In the genomic region with DNA sequence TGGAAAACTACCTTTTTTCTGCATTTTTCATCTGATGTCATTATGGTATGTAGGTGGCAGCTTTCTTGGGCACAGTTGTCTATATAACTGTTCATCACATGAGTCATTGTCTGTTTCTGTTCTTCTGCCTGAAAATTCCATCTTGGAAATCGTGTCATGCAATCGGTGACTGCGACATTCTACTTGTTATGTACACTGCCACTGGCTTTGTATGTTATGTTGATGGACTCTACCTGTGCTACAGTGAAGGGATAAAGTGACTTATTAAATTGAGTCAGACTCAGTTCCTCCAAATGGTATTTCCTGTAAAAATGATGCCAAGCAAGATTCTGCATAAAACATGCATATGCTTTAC, we compare ENCODE assay signal across 9 cellular contexts. TPM values are rescaled to one million over a fixed set of nuclear protein-coding genes. Genes with fewer than 3 reads are reported as not detected.
DNase-seq lines count a peak whose midpoint lies in the region; ATAC-seq and TF ChIP-seq lines count a peak whose summit lies in the region.
"Had no signal": no experiment of that assay in that cellular context is flagged by ENCODE, and none has a peak within 500 bp of the region (broad histone marks: within the 10 kb centered on the region; RNA-seq: fewer than 3 reads in every experiment).

No MANE protein-coding gene starts in this region.

- H3K9me3 ChIP-seq in SK-N-SH (no peaks in the 10 kb centered on the region), SU-DHL-6 (ENCODE audit: insufficient read depth, low read length) (no peaks in the 10 kb centered on the region)

- no peaks in the 10 kb centered on the region for H3K36me3 ChIP-seq in SK-N-SH (replicated peaks in 1 of 2; ENCODE audit: control insufficient read depth in 1 of 2, insufficient read depth in 2 of 2, low read length in 1 of 2)
- H3K36me3 ChIP-seq in SU-DHL-6 (ENCODE audit: low read length) = 0 out of 2 replicates have a peak, but pooled peaks cover 3% of the 10 kb centered on the region

- 58% methylated on average over 3 of the region's 3 CpGs for WGBS in SK-N-SH (ENCODE audit: low lambda C conversion rate)

- CTCF ChIA-PET in SK-N-SH (lab: Yijun Ruan, JAX) = interaction anchor here (0.7 to 2.7 kb wide), 4 partner anchors 23 to 238 kb away, joined by 3 to 15 read pairs (median 6); no protein-coding TSS in a partner anchor

- H3K9me2 ChIP-seq in SK-N-SH (no peaks in the 10 kb centered on the region), SU-DHL-6 (replicated peaks; ENCODE audit: insufficient read depth, low read length) (no peaks in the 10 kb centered on the region)

- H3K79me2 ChIP-seq in SK-N-SH (ENCODE audit: insufficient read depth) (peaks cover 84% of the 10 kb centered on the region), SU-DHL-6 (ENCODE audit: insufficient read depth, low read length) (peaks cover 68% of the 10 kb centered on the region)

- H3K27me3 ChIP-seq in SK-N-SH (ENCODE audit: insufficient read depth) (no peaks in the 10 kb centered on the region), SU-DHL-6 (ENCODE audit: low read length) (no peaks in the 10 kb centered on the region)

- DNase-seq in SK-N-SH (no peak), fibroblast of mammary gland (ENCODE audit: low read depth) (peak; percentile 23), substantia nigra (lab: John Stamatoyannopoulos, UW) (no peak), NCI-H748 (lab: John Stamatoyannopoulos, UW; ENCODE audit: unreplicated experiment) (no peak), dedifferentiated amniotic fluid mesenchymal stem cell (ENCODE audit: extremely low spot score) (no peak)
- DNase-seq: NCI-H446 had no signal

- H3K27ac ChIP-seq in SK-N-SH (ENCODE audit: low read depth in 2 of 2, low read length in 1 of 2) (peak overlapping the region; percentile 4 to 88; a peak in 2 of 4 replicates), SU-DHL-6 (ENCODE audit: low read depth, low read length) (peak overlapping the region; percentile 37; the same call in 1 of the 2 replicates), substantia nigra (ENCODE audit: low read depth, low read length, poor library complexity, severe bottlenecking) (peak overlapping the region; percentile 67)

- H3K4me2 ChIP-seq in SK-N-SH = no peak overlapping the region
- peak overlapping the region; percentile 60 for H3K4me2 ChIP-seq in SU-DHL-6 (ENCODE audit: low read depth, low read length, poor library complexity, severe bottlenecking)

- no peaks in the 10 kb centered on the region for H4K20me1 ChIP-seq in SK-N-SH (ENCODE audit: insufficient read depth)
- no peaks in the 10 kb centered on the region; the same call in 1 of the 2 replicates for H4K20me1 ChIP-seq in SU-DHL-6 (ENCODE audit: low read depth, low read length)

- peaks cover 23% of the 10 kb centered on the region for H3F3A ChIP-seq in SK-N-SH (replicated peaks; ENCODE audit: insufficient read depth)
- peaks cover 33% of the 10 kb centered on the region for H3F3A ChIP-seq in SU-DHL-6 (ENCODE audit: insufficient read depth)

- H3K4me1 ChIP-seq in SK-N-SH (ENCODE audit: control insufficient read depth in 1 of 2, insufficient read depth in 2 of 2, low read depth in 1 of 2, low read length in 1 of 2) = peaks cover 24 to 55% of the 10 kb centered on the region in 2 experiments; a peak in 3 of 4 replicates

- ATAC-seq in SK-N-SH treated with all-trans-retinoic acid at 6 μM for 48 hours (no peak), GM19351 (IDR thresholded peaks at IDR 0.05; ENCODE audit: unreplicated experiment) (no peak)

- no peak for TF ChIP-seq EP300 in SK-N-SH (IDR thresholded peaks at IDR 0.05; ENCODE audit: borderline replicate concordance in 1 of 2, low read depth in 1 of 2, low read length in 1 of 2)

- H2AFZ ChIP-seq in SK-N-SH (ENCODE audit: low read depth) (no peak overlapping the region), SU-DHL-6 (ENCODE audit: low read depth, low read length, severe bottlenecking) (no peak overlapping the region)

- H3K9ac ChIP-seq in SK-N-SH (no peak overlapping the region), SU-DHL-6 (ENCODE audit: low read length) (no peak overlapping the region)

- no peak for TF ChIP-seq CTCF in SK-N-SH (IDR thresholded peaks at IDR 0.05)
- TF ChIP-seq CTCF in SU-DHL-6 (IDR thresholded peaks at IDR 0.05; ENCODE audit: insufficient read depth, low read length, poor library complexity, severe bottlenecking) = no peak
- no peak for TF ChIP-seq CTCF in fibroblast of mammary gland (conservative IDR thresholded peaks at IDR 0.05; ENCODE audit: control insufficient read depth, insufficient read depth, low read depth, low read length)

- POLR2A ChIA-PET in SK-N-SH (lab: Yijun Ruan, JAX) = interaction anchor here (1.2 kb wide), 1 partner anchor 8 kb away, joined by 7 read pairs; a partner anchor contains a TSS

- no peak for TF ChIP-seq RAD21 in SK-N-SH (IDR thresholded peaks at IDR 0.05; ENCODE audit: low read length)

- H3K4me3 ChIP-seq in SK-N-SH (ENCODE audit: low read depth in 2 of 2, low read length in 1 of 2) = no peak overlapping the region
- no peak overlapping the region for H3K4me3 ChIP-seq in SU-DHL-6 (ENCODE audit: insufficient read depth, low read length, poor library complexity, severe bottlenecking)
- H3K4me3 ChIP-seq in fibroblast of mammary gland (ENCODE audit: control insufficient read depth, low read depth, low read length) = no peak overlapping the region

TF ChIP-seq in SK-N-SH, 30 proteins besides CTCF, POLR2A, EP300 and RAD21:
- TF ChIP-seq TCF12 (IDR thresholded peaks at IDR 0.05) = 0 out of 2 replicates have a peak, but pooled peaks have one; percentile 9
- TF ChIP-seq, protein P1, sequence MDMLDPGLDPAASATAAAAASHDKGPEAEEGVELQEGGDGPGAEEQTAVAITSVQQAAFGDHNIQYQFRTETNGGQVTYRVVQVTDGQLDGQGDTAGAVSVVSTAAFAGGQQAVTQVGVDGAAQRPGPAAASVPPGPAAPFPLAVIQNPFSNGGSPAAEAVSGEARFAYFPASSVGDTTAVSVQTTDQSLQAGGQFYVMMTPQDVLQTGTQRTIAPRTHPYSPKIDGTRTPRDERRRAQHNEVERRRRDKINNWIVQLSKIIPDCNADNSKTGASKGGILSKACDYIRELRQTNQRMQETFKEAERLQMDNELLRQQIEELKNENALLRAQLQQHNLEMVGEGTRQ (IDR thresholded peaks at IDR 0.05; ENCODE audit: borderline replicate concordance, low read depth, low read length) = no peak
- 0 out of 2 replicates have a peak, but pooled peaks have one; percentile 29 for TF ChIP-seq JUND (IDR thresholded peaks at IDR 0.05)
- TF ChIP-seq, protein P2, sequence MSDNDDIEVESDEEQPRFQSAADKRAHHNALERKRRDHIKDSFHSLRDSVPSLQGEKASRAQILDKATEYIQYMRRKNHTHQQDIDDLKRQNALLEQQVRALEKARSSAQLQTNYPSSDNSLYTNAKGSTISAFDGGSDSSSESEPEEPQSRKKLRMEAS (IDR thresholded peaks at IDR 0.05; ENCODE audit: low read depth) = 0 out of 2 replicates have a peak, but pooled peaks have one; percentile 7
- no peak for TF ChIP-seq MEF2A (IDR thresholded peaks at IDR 0.05; ENCODE audit: borderline replicate concordance, low read depth)
- peak; percentile 28; the same call in 1 of the 2 replicates for TF ChIP-seq FOSL2 (IDR thresholded peaks at IDR 0.05; ENCODE audit: borderline replicate concordance, low read depth)
- no peak for TF ChIP-seq RCOR1 (IDR thresholded peaks at IDR 0.05; ENCODE audit: low read length)
- no peak for TF ChIP-seq GATA2 (CRISPR knock-in tag; IDR thresholded peaks at IDR 0.05)
TF ChIP-seq in SK-N-SH: peak in this region for 4.

TF ChIP-seq in SK-N-SH treated with all-trans-retinoic acid at 6 μM for 48 hours, 23 proteins besides CTCF, POLR2A, EP300 and RAD21 (continues in another document):
- no peak for TF ChIP-seq PPARA (CRISPR knock-in tag; IDR thresholded peaks at IDR 0.05; ENCODE audit: borderline replicate concordance)
- TF ChIP-seq ARNTL (CRISPR knock-in tag; IDR thresholded peaks at IDR 0.05; ENCODE audit: borderline replicate concordance, low read depth) = no peak
- TF ChIP-seq, protein P3, sequence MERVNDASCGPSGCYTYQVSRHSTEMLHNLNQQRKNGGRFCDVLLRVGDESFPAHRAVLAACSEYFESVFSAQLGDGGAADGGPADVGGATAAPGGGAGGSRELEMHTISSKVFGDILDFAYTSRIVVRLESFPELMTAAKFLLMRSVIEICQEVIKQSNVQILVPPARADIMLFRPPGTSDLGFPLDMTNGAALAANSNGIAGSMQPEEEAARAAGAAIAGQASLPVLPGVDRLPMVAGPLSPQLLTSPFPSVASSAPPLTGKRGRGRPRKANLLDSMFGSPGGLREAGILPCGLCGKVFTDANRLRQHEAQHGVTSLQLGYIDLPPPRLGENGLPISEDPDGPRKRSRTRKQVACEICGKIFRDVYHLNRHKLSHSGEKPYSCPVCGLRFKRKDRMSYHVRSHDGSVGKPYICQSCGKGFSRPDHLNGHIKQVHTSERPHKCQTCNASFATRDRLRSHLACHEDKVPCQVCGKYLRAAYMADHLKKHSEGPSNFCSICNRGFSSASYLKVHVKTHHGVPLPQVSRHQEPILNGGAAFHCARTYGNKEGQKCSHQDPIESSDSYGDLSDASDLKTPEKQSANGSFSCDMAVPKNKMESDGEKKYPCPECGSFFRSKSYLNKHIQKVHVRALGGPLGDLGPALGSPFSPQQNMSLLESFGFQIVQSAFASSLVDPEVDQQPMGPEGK (CRISPR knock-in tag; IDR thresholded peaks at IDR 0.05; ENCODE audit: borderline replicate concordance) = no peak
- no peak for TF ChIP-seq ZNF70 (CRISPR knock-in tag; IDR thresholded peaks at IDR 0.05)
- TF ChIP-seq ZNF8 (CRISPR knock-in tag; IDR thresholded peaks at IDR 0.05) = no peak

RNA-seq across cellular contexts. Expression of a gene that starts 8.6 kb away (rescaled TPM):
- polyA plus RNA-seq in SK-N-SH (2012; rRNA removed) = 11.2 and 12.7 TPM in 2 replicates
- 11.5 and 12.3 TPM in 2 replicates for polyA plus RNA-seq in SK-N-SH (2012; cell fraction: cytosol; rRNA removed)
- 13.2 and 15.8 TPM in 2 replicates for polyA plus RNA-seq in SK-N-SH (2012; cell fraction: nucleus; rRNA removed)
